In the genomic region with DNA sequence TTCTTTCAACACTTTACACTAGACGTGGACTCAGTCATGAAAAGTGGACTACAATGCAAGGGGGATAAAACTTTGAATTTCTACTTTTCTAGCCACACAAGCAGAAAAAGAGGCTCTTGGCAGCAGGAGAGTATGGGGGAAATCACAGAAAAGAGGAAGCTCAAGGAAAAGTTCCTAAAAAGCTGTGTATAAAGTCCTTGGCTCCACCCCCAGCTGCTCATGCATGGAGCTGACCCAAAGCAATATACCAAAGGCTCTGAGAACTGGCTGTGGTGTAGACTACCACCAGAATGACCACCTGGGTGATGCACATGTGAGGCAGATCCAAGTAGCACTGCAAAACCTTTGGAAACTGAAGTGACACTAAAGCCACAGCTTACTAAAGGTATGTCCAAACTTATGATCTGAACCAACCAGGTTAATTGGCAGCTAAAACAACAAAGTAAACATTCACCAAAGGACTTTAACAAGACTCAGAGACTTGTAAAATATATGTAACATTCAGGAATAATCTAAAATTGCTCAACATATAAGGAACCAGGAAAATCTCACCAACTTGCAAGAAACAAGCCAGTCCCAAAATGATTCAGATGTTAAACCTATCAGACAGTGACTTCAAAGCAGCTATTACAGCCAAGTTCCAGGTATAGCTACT, we compare ENCODE assay signal across 1 cellular context.
TF ChIP-seq lines count a peak whose summit lies in the region.

No MANE protein-coding gene starts in this region.

TF ChIP-seq in GM23338, 12 proteins besides CTCF, POLR2A, EP300 and RAD21 (continued from another document):
- no peak for TF ChIP-seq CREB1 (CRISPR knock-in tag; IDR thresholded peaks at IDR 0.05; ENCODE audit: low read depth)
- TF ChIP-seq JUNB (IDR thresholded peaks at IDR 0.05; ENCODE audit: unreplicated experiment) = no peak
- TF ChIP-seq, protein P1, sequence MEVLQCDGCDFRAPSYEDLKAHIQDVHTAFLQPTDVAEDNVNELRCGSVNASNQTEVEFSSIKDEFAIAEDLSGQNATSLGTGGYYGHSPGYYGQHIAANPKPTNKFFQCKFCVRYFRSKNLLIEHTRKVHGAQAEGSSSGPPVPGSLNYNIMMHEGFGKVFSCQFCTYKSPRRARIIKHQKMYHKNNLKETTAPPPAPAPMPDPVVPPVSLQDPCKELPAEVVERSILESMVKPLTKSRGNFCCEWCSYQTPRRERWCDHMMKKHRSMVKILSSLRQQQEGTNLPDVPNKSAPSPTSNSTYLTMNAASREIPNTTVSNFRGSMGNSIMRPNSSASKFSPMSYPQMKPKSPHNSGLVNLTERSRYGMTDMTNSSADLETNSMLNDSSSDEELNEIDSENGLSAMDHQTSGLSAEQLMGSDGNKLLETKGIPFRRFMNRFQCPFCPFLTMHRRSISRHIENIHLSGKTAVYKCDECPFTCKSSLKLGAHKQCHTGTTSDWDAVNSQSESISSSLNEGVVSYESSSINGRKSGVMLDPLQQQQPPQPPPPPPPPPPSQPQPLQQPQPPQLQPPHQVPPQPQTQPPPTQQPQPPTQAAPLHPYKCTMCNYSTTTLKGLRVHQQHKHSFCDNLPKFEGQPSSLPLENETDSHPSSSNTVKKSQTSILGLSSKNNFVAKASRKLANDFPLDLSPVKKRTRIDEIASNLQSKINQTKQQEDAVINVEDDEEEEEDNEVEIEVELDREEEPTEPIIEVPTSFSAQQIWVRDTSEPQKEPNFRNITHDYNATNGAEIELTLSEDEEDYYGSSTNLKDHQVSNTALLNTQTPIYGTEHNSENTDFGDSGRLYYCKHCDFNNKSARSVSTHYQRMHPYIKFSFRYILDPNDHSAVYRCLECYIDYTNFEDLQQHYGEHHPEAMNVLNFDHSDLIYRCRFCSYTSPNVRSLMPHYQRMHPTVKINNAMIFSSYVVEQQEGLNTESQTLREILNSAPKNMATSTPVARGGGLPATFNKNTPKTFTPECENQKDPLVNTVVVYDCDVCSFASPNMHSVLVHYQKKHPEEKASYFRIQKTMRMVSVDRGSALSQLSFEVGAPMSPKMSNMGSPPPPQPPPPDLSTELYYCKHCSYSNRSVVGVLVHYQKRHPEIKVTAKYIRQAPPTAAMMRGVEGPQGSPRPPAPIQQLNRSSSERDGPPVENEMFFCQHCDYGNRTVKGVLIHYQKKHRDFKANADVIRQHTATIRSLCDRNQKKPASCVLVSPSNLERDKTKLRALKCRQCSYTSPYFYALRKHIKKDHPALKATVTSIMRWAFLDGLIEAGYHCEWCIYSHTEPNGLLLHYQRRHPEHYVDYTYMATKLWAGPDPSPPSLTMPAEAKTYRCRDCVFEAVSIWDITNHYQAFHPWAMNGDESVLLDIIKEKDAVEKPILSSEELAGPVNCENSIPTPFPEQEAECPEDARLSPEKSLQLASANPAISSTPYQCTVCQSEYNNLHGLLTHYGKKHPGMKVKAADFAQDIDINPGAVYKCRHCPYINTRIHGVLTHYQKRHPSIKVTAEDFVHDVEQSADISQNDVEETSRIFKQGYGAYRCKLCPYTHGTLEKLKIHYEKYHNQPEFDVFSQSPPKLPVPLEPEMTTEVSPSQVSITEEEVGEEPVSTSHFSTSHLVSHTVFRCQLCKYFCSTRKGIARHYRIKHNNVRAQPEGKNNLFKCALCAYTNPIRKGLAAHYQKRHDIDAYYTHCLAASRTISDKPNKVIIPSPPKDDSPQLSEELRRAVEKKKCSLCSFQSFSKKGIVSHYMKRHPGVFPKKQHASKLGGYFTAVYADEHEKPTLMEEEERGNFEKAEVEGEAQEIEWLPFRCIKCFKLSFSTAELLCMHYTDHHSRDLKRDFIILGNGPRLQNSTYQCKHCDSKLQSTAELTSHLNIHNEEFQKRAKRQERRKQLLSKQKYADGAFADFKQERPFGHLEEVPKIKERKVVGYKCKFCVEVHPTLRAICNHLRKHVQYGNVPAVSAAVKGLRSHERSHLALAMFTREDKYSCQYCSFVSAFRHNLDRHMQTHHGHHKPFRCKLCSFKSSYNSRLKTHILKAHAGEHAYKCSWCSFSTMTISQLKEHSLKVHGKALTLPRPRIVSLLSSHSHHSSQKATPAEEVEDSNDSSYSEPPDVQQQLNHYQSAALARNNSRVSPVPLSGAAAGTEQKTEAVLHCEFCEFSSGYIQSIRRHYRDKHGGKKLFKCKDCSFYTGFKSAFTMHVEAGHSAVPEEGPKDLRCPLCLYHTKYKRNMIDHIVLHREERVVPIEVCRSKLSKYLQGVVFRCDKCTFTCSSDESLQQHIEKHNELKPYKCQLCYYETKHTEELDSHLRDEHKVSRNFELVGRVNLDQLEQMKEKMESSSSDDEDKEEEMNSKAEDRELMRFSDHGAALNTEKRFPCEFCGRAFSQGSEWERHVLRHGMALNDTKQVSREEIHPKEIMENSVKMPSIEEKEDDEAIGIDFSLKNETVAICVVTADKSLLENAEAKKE (CRISPR knock-in tag; IDR thresholded peaks at IDR 0.05) = no peak
